ENCODE assay signal across 17 cellular contexts in genomic region chr14:61644185-61644584, GRCh38. TPM values are rescaled to one million over a fixed set of nuclear protein-coding genes. Genes with fewer than 3 reads are reported as not detected.
A peak's percentile ranks its signal among the peaks of the same experiment; 100 is the strongest.
DNase-seq lines count a peak whose midpoint lies in the region; ATAC-seq and TF ChIP-seq lines count a peak whose summit lies in the region.
"Had no signal": no experiment of that assay in that cellular context is flagged by ENCODE, and none has a peak within 500 bp of the region (broad histone marks: within the 10 kb centered on the region; RNA-seq: fewer than 3 reads in every experiment).

No MANE protein-coding gene starts in this region.

- H3K27me3 ChIP-seq in smooth muscle cell (ENCODE audit: low read depth) (no peaks in the 10 kb centered on the region), right cardiac atrium (ENCODE audit: control insufficient read depth, insufficient read depth) (no peaks in the 10 kb centered on the region)

- no peak overlapping the region for H3K4me3 Mint-ChIP-seq in activated naive CD8-positive, alpha-beta T cell treated with anti-CD3 and anti-CD28 coated beads, Interleukin-2, amount 50 U/mL, for 24 hours
- H3K4me3 Mint-ChIP-seq: activated T-cell treated with anti-CD3 and anti-CD28 coated beads, Interleukin-2, amount 50 U/mL, for 4 hours; H9 had no signal

- H3K36me3 ChIP-seq in smooth muscle cell (ENCODE audit: low read depth), result no peaks in the 10 kb centered on the region
- H3K36me3 ChIP-seq: left ventricle myocardium inferior had no signal

- DNase-seq in smooth muscle cell (lab: John Stamatoyannopoulos, UW; ENCODE audit: unreplicated experiment) (no peak), right cardiac atrium (no peak), NCI-H1092 treated with DMSO at 0.1 percent for 48 hours (lab: John Stamatoyannopoulos, UW) (no peak)
- no peak for DNase-seq in activated naive CD8-positive, alpha-beta T cell treated with anti-CD3 and anti-CD28 coated beads, Interleukin-2, amount 50 U/mL, for 24 hours
- DNase-seq: activated CD4-positive, alpha-beta T cell treated with anti-CD3 and anti-CD28 coated beads, Interleukin-2, amount 50 U/mL, for 1 hour; activated T-cell treated with anti-CD3 and anti-CD28 coated beads, Interleukin-2, amount 50 U/mL, for 4 hours; H9; left ventricle myocardium inferior; NCI-H226; SIG-M5; T1000 had no signal

- H2AFZ ChIP-seq in smooth muscle cell (ENCODE audit: low read depth), result no peak overlapping the region

- H3K27ac Mint-ChIP-seq in activated naive CD8-positive, alpha-beta T cell treated with anti-CD3 and anti-CD28 coated beads, Interleukin-2, amount 50 U/mL, for 24 hours, result no peak overlapping the region
- H3K27ac Mint-ChIP-seq: H9, progenitor cell of endocrine pancreas had no signal

- H3K4me2 ChIP-seq in smooth muscle cell, result no peak overlapping the region

- H3K4me1 ChIP-seq in smooth muscle cell (ENCODE audit: low read depth), result peaks cover 11% of the 10 kb centered on the region
- no peaks in the 10 kb centered on the region for H3K4me1 ChIP-seq in right cardiac atrium (ENCODE audit: control insufficient read depth, insufficient read depth, low read length)

- no peaks in the 10 kb centered on the region for H3K36me3 Mint-ChIP-seq in activated naive CD8-positive, alpha-beta T cell treated with anti-CD3 and anti-CD28 coated beads, Interleukin-2, amount 50 U/mL, for 24 hours (ENCODE audit: low read depth)

- H3K79me2 ChIP-seq in smooth muscle cell (ENCODE audit: low read depth), result no peaks in the 10 kb centered on the region

- no peaks in the 10 kb centered on the region for H3K9me3 ChIP-seq in smooth muscle cell (replicated peaks; ENCODE audit: low read depth)
- H3K9me3 ChIP-seq in right cardiac atrium (ENCODE audit: control insufficient read depth, low read length), result no peaks in the 10 kb centered on the region
- H3K9me3 ChIP-seq: left ventricle myocardium inferior had no signal

- no peak for TF ChIP-seq CTCF in VCaP (conservative IDR thresholded peaks at IDR 0.05)
- TF ChIP-seq CTCF in smooth muscle cell (IDR thresholded peaks at IDR 0.05; ENCODE audit: borderline replicate concordance, insufficient read depth, poor library complexity, severe bottlenecking), result no peak

- no peaks in the 10 kb centered on the region for H4K20me1 ChIP-seq in smooth muscle cell (ENCODE audit: low read depth)

- peaks cover 23% of the 10 kb centered on the region for H3K4me1 Mint-ChIP-seq in activated naive CD8-positive, alpha-beta T cell treated with anti-CD3 and anti-CD28 coated beads, Interleukin-2, amount 50 U/mL, for 24 hours

- H3K4me3 ChIP-seq in smooth muscle cell (no peak overlapping the region), right cardiac atrium (ENCODE audit: low read length) (no peak overlapping the region)
- H3K4me3 ChIP-seq: K562, left ventricle myocardium inferior had no signal

- no peaks in the 10 kb centered on the region for H3F3A ChIP-seq in smooth muscle cell (ENCODE audit: low read depth)

- H3K9me3 Mint-ChIP-seq in activated naive CD8-positive, alpha-beta T cell treated with anti-CD3 and anti-CD28 coated beads, Interleukin-2, amount 50 U/mL, for 24 hours, result peaks cover 4% of the 10 kb centered on the region
- H3K9me3 Mint-ChIP-seq: activated T-cell treated with anti-CD3 and anti-CD28 coated beads, Interleukin-2, amount 50 U/mL, for 4 hours; H9 had no signal

- peak overlapping the region; percentile 37 for H3K9ac ChIP-seq in smooth muscle cell (ENCODE audit: low read depth)

- ATAC-seq in GM21390 (IDR thresholded peaks at IDR 0.05; ENCODE audit: unreplicated experiment) (peak; percentile 19), HG02938 (IDR thresholded peaks at IDR 0.05; ENCODE audit: unreplicated experiment) (peak; percentile 27), right cardiac atrium (no peak)
- ATAC-seq in activated naive CD8-positive, alpha-beta T cell treated with anti-CD3 and anti-CD28 coated beads, Interleukin-2, amount 50 U/mL, for 24 hours, result no peak
- ATAC-seq: activated T-cell treated with anti-CD3 and anti-CD28 coated beads, Interleukin-2, amount 50 U/mL, for 4 hours; K562 had no signal

- no peaks in the 10 kb centered on the region for H3K27me3 Mint-ChIP-seq in activated naive CD8-positive, alpha-beta T cell treated with anti-CD3 and anti-CD28 coated beads, Interleukin-2, amount 50 U/mL, for 24 hours

- intact Hi-C loops in right cardiac atrium (cut with DNase I), result no loop called here

- H3K27ac ChIP-seq in VCaP (peak overlapping the region; percentile 72), smooth muscle cell (ENCODE audit: low read depth) (peak overlapping the region; percentile 82), right cardiac atrium (ENCODE audit: low read length) (no peak overlapping the region)
- H3K27ac ChIP-seq: HL-60, left ventricle myocardium inferior had no signal

RNA-seq across cellular contexts. Expression of gene HIF1A, which starts 51.1 kb away (rescaled TPM):
- 333 and 376 TPM in 2 replicates for total RNA-seq in smooth muscle cell
- polyA plus RNA-seq in smooth muscle cell, result 140 and 152 TPM in 2 replicates
- total RNA-seq in right cardiac atrium, result 100 to 1,000 TPM in 1 of 4 donors, 10 to 100 TPM in 3; 52.7 to 117 (median 81.1) TPM
- 25.5 TPM for polyA plus RNA-seq in right cardiac atrium

Comparison
In these comparisons a context has a peak if more than half of its experiments do, and no peak if none do; other contexts are left out.
1. ATAC-seq: peak in GM21390 (single experiment) and HG02938 (single experiment); none in activated naive CD8-positive, alpha-beta T cell treated with anti-CD3 and anti-CD28 coated beads, Interleukin-2, amount 50 U/mL, for 24 hours (single experiment) and right cardiac atrium (0 of 2).